Comparison of ENCODE assay signal across 16 cellular contexts in the genomic region with DNA sequence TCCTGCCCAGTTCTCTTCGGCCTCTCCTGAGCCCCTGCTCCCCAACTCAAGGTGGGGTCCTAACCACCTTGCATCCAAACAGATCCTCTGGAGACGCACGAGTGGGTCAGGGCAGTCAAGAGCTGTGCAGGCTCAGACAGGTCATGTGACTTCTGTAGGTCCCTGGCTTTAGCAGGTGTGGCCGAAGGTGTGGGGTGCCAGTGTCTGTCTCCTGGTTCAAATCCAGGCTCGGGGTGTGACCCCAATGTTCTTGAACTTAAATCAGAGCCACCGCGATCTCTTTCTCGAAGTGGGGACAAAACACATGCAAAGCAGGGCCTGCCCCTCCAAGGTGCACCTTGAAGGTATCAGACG. TPM values are rescaled to one million over a fixed set of nuclear protein-coding genes. Genes with fewer than 3 reads are reported as not detected.
DNase-seq lines count a peak whose midpoint lies in the region; ATAC-seq and TF ChIP-seq lines count a peak whose summit lies in the region.
"Had no signal": no experiment of that assay in that cellular context is flagged by ENCODE, and none has a peak within 500 bp of the region (broad histone marks: within the 10 kb centered on the region; RNA-seq: fewer than 3 reads in every experiment).

No MANE protein-coding gene starts in this region.

- H3K4me1 ChIP-seq in NT2/D1 (ENCODE audit: insufficient read depth, insufficient read length) = peaks cover 28% of the 10 kb centered on the region
- peaks cover 97% of the 10 kb centered on the region for H3K4me1 ChIP-seq in muscle layer of colon (ENCODE audit: insufficient read depth, low read length)
- peaks cover 18% of the 10 kb centered on the region for H3K4me1 ChIP-seq in Caco-2

- intact Hi-C loops in Caco-2 (cut with micrococcal nuclease; ENCODE audit: unreplicated experiment) = no loop called here
- intact Hi-C loops in CD4-positive, alpha-beta T cell (cut with DNase I, micrococcal nuclease) = no loop called here
- intact Hi-C loops in Calu3 (cut with micrococcal nuclease; ENCODE audit: unreplicated experiment) = no loop called here

- no TSS peak for BruUV-seq in Caco-2 (replicated peaks; lab: Mats Ljungman, UMichigan)
- no TSS peak for BruUV-seq in Calu3 (replicated peaks; lab: Mats Ljungman, UMichigan)

- H3K36me3 Mint-ChIP-seq in Caco-2 (ENCODE audit: insufficient read depth, unreplicated experiment) (peaks cover 11% of the 10 kb centered on the region), Calu3 (ENCODE audit: insufficient read depth, unreplicated experiment) (no peaks in the 10 kb centered on the region)
- peaks cover 28% of the 10 kb centered on the region for H3K36me3 Mint-ChIP-seq in CD4-positive, alpha-beta T cell (ENCODE audit: low read depth)

- H3K9me3 Mint-ChIP-seq in Caco-2 (ENCODE audit: unreplicated experiment) (no peaks in the 10 kb centered on the region), Calu3 (ENCODE audit: low read depth, unreplicated experiment) (no peaks in the 10 kb centered on the region)
- no peaks in the 10 kb centered on the region for H3K9me3 Mint-ChIP-seq in CD4-positive, alpha-beta T cell
- H3K9me3 Mint-ChIP-seq: CD4-positive, CD25-positive, alpha-beta regulatory T cell had no signal

- peak overlapping the region; percentile 33 for H3K9ac ChIP-seq in NT2/D1 (ENCODE audit: insufficient read length, low read depth)
- no peak overlapping the region for H3K9ac ChIP-seq in muscle layer of colon (ENCODE audit: low read length)

- H3K27me3 Mint-ChIP-seq in Caco-2 (ENCODE audit: insufficient read depth, unreplicated experiment) (no peaks in the 10 kb centered on the region), Calu3 (ENCODE audit: unreplicated experiment) (no peaks in the 10 kb centered on the region)
- no peaks in the 10 kb centered on the region for H3K27me3 Mint-ChIP-seq in CD4-positive, alpha-beta T cell
- H3K27me3 Mint-ChIP-seq: CD4-positive, CD25-positive, alpha-beta regulatory T cell had no signal

- DNase-seq in NT2/D1 (ENCODE audit: low read depth, low spot score) (no peak), coronary artery (ENCODE audit: low spot score) (no peak), substantia nigra (lab: John Stamatoyannopoulos, UW) (no peak), Caco-2 (no peak), superior temporal gyrus (ENCODE audit: extremely low spot score) (no peak), Calu3 (no peak)
- no peak for DNase-seq in CD4-positive, alpha-beta T cell
- DNase-seq: activated CD4-positive, alpha-beta T cell treated with anti-CD3 and anti-CD28 coated beads, Interleukin-2, amount 50 U/mL, for 1 hour; activated effector memory CD4-positive, alpha-beta T cell treated with Interleukin-2 at 50 U/mL for 16 hours; CD4-positive, CD25-positive, alpha-beta regulatory T cell; cerebellar nuclear complex; GDM1; Kasumi-1; NCI-H2081; SW 1271 had no signal

- no peak overlapping the region for H3K27ac Mint-ChIP-seq in Caco-2 (ENCODE audit: unreplicated experiment)
- H3K27ac Mint-ChIP-seq in CD4-positive, alpha-beta T cell = no peak overlapping the region
- no peak overlapping the region for H3K27ac Mint-ChIP-seq in Calu3 (ENCODE audit: unreplicated experiment)

- no peak for ATAC-seq in CD4-positive, alpha-beta T cell (ENCODE audit: poor library complexity)

- H3K4me1 Mint-ChIP-seq in Caco-2 (ENCODE audit: low read depth, unreplicated experiment) (peaks cover 17% of the 10 kb centered on the region), Calu3 (ENCODE audit: low read depth, unreplicated experiment) (peaks cover 33% of the 10 kb centered on the region)
- peaks cover 57% of the 10 kb centered on the region for H3K4me1 Mint-ChIP-seq in CD4-positive, alpha-beta T cell (ENCODE audit: low read depth)

- H3K36me3 ChIP-seq in NT2/D1 (ENCODE audit: insufficient read depth, insufficient read length, low read length) (peaks cover 12% of the 10 kb centered on the region), muscle layer of colon (ENCODE audit: insufficient read depth, low read length) (no peaks in the 10 kb centered on the region), Caco-2 (ENCODE audit: control insufficient read depth, insufficient read depth, low read length) (no peaks in the 10 kb centered on the region; the same call in 1 of the 2 replicates)

- no peak overlapping the region for H3K4me3 Mint-ChIP-seq in Caco-2 (ENCODE audit: unreplicated experiment)
- H3K4me3 Mint-ChIP-seq in CD4-positive, alpha-beta T cell = no peak overlapping the region
- H3K4me3 Mint-ChIP-seq in Calu3 (ENCODE audit: low read depth, unreplicated experiment) = no peak overlapping the region
- H3K4me3 Mint-ChIP-seq: CD4-positive, CD25-positive, alpha-beta regulatory T cell had no signal

- CTCF ChIA-PET in Caco-2 (lab: Charles Lee) (interaction anchor here (0.6 kb wide), 1 partner anchor 767 kb away, joined by 3 read pairs; no protein-coding TSS in a partner anchor), Calu3 (lab: Charles Lee) (no interaction called here)
- CTCF ChIA-PET in CD4-positive, alpha-beta T cell (lab: Charles Lee) = interaction anchor here (0.5 to 1.2 kb wide), 2 partner anchors 51 to 349 kb away, joined by 3 read pairs; no protein-coding TSS in a partner anchor

- POLR2A ChIA-PET in Caco-2 (lab: Charles Lee) = no interaction called here
- POLR2A ChIA-PET in CD4-positive, alpha-beta T cell (lab: Charles Lee) = interaction anchor here (1.7 kb wide), 1 partner anchor 24 kb away, joined by 11 read pairs; no protein-coding TSS in a partner anchor

- peak overlapping the region; percentile 95 to 98 for H3K27ac ChIP-seq in coronary artery
- peak overlapping the region; percentile 67 for H3K27ac ChIP-seq in muscle layer of colon (ENCODE audit: low read depth, low read length)
- H3K27ac ChIP-seq in substantia nigra (ENCODE audit: low read depth, low read length, poor library complexity, severe bottlenecking) = peak overlapping the region; percentile 50
- H3K27ac ChIP-seq in CD4-positive, alpha-beta T cell (ENCODE audit: low read depth, low read length) = no peak overlapping the region

- H3K27me3 ChIP-seq in NT2/D1 (ENCODE audit: insufficient read depth, insufficient read length) (no peaks in the 10 kb centered on the region), muscle layer of colon (ENCODE audit: control insufficient read depth in 1 of 2, insufficient read depth in 2 of 2, low read length in 2 of 2) (no peaks in the 10 kb centered on the region), Caco-2 (replicated peaks; ENCODE audit: control insufficient read depth, insufficient read depth, low read length) (no peaks in the 10 kb centered on the region)
- no peaks in the 10 kb centered on the region for H3K27me3 ChIP-seq in CD4-positive, alpha-beta T cell (ENCODE audit: control insufficient read depth, insufficient read depth, low read length)

- H3K9me3 ChIP-seq in NT2/D1 (ENCODE audit: insufficient read depth, low read length) (no peaks in the 10 kb centered on the region), muscle layer of colon (ENCODE audit: low read length) (no peaks in the 10 kb centered on the region), Caco-2 (no peaks in the 10 kb centered on the region)
- no peaks in the 10 kb centered on the region for H3K9me3 ChIP-seq in CD4-positive, alpha-beta T cell (ENCODE audit: control insufficient read depth, low read length)

- H3K4me3 ChIP-seq in NT2/D1 (ENCODE audit: insufficient read length, low read depth) (no peak overlapping the region), coronary artery (peak overlapping the region; percentile 20), muscle layer of colon (ENCODE audit: low read depth in 1 of 2, low read length in 2 of 2) (no peak overlapping the region), Caco-2 (ENCODE audit: low read depth, low read length) (no peak overlapping the region)

- TF ChIP-seq CTCF in coronary artery (IDR thresholded peaks at IDR 0.05) (no peak), Caco-2 (IDR thresholded peaks at IDR 0.05; ENCODE audit: insufficient read depth in 1 of 2, low read depth in 1 of 2, low read length in 1 of 2, severe bottlenecking in 1 of 2, unreplicated experiment in 1 of 2) (no peak), Calu3 (IDR thresholded peaks at IDR 0.05; ENCODE audit: unreplicated experiment) (no peak)
- TF ChIP-seq CTCF in CD4-positive, alpha-beta T cell (IDR thresholded peaks at IDR 0.05) = no peak

RNA-seq across cellular contexts. Expression of a gene that starts 27.4 kb away (rescaled TPM):
- total RNA-seq in Caco-2 (2022) = 49.6 and 50.2 TPM in 2 replicates
- 10 to 100 TPM; 62.0 to 63.6 TPM for total RNA-seq in CD4-positive, alpha-beta T cell
- 83.0 and 101 TPM in 2 replicates for total RNA-seq in Calu3 (2022)
